Comparison of ENCODE assay signal across 9 cellular contexts in genomic region chr14:71050227-71050823, GRCh38.
DNase-seq lines count a peak whose midpoint lies in the region; ATAC-seq and TF ChIP-seq lines count a peak whose summit lies in the region.
"Had no signal": no experiment of that assay in that cellular context is flagged by ENCODE, and none has a peak within 500 bp of the region (broad histone marks: within the 10 kb centered on the region; RNA-seq: fewer than 3 reads in every experiment).

No MANE protein-coding gene starts in this region.

- H3K4me1 ChIP-seq in cardiac muscle cell (ENCODE audit: low read depth) (no peaks in the 10 kb centered on the region), OCI-LY7 (ENCODE audit: insufficient read depth, low read length, poor library complexity, severe bottlenecking) (no peaks in the 10 kb centered on the region), testis (no peaks in the 10 kb centered on the region)

- intact Hi-C loops in cardiac septum (cut with DNase I) (no loop called here), OCI-LY7 (cut with micrococcal nuclease; ENCODE audit: unreplicated experiment) (no loop called here), testis (cut with DNase I; ENCODE audit: low total_unique reads) (no loop called here)

- H3K4me2 ChIP-seq in OCI-LY7 (ENCODE audit: low read length): no peak overlapping the region

- H3K9me3 Mint-ChIP-seq in type B pancreatic cell: no peaks in the 10 kb centered on the region

- no peak overlapping the region for H2AFZ ChIP-seq in OCI-LY7 (ENCODE audit: low read length)

- DNase-seq in cardiac muscle cell (ENCODE audit: low read depth in 1 of 2, low spot score in 1 of 2) (peak in 1 of 2 donors; percentile 27), cardiac septum (ENCODE audit: low spot score) (no peak), OCI-LY7 (ENCODE audit: low spot score) (peak; percentile 21), fibroblast of peridontal ligament (ENCODE audit: extremely low read depth) (peak; percentile 27), type B pancreatic cell (ENCODE audit: extremely low spot score, unreplicated experiment) (no peak), testis (no peak), occipital lobe (lab: John Stamatoyannopoulos, UW) (no peak)

- no peak for ATAC-seq in GM19324 (IDR thresholded peaks at IDR 0.05; ENCODE audit: low FRiP score, unreplicated experiment)

- peaks cover 78% of the 10 kb centered on the region for H3K36me3 ChIP-seq in cardiac muscle cell
- peaks cover 27% of the 10 kb centered on the region for H3K36me3 ChIP-seq in OCI-LY7 (ENCODE audit: insufficient read depth, low read length)
- no peaks in the 10 kb centered on the region for H3K36me3 ChIP-seq in testis (ENCODE audit: low read depth, missing control alignments)

- H4K20me1 ChIP-seq in OCI-LY7 (ENCODE audit: insufficient read depth, low read length): no peaks in the 10 kb centered on the region

- peaks cover 16% of the 10 kb centered on the region for H3K36me3 Mint-ChIP-seq in type B pancreatic cell

- no peaks in the 10 kb centered on the region for H3K79me2 ChIP-seq in OCI-LY7 (ENCODE audit: insufficient read depth, low read depth, low read length)

- H3K27me3 ChIP-seq in cardiac muscle cell: no peaks in the 10 kb centered on the region
- no peaks in the 10 kb centered on the region for H3K27me3 ChIP-seq in testis

- no peak overlapping the region for H3K27ac Mint-ChIP-seq in type B pancreatic cell

- H3K9me2 ChIP-seq in OCI-LY7 (ENCODE audit: insufficient read depth, low read length): no peaks in the 10 kb centered on the region

- TF ChIP-seq POLR2A in testis (IDR thresholded peaks at IDR 0.05): no peak

- no TSS peak for BruUV-seq in OCI-LY7 (replicated peaks; lab: Mats Ljungman, UMichigan)

- WGBS in testis, 2 donors: 96 to 98% methylated on average over 2 of the region's 2 CpGs

- H3K4me3 ChIP-seq in cardiac muscle cell (no peak overlapping the region), OCI-LY7 (ENCODE audit: low read depth, low read length, poor library complexity, severe bottlenecking) (no peak overlapping the region), testis (no peak overlapping the region)
- H3K4me3 ChIP-seq: skin epidermis had no signal

- H3K9me3 ChIP-seq in cardiac muscle cell (ENCODE audit: low read depth): no peaks in the 10 kb centered on the region
- H3K9me3 ChIP-seq in OCI-LY7 (ENCODE audit: low read length): no peaks in the 10 kb centered on the region
- no peaks in the 10 kb centered on the region for H3K9me3 ChIP-seq in testis

- CTCF ChIA-PET in OCI-LY7 (lab: Charles Lee; ENCODE audit: unreplicated experiment): interaction anchor here (1.0 kb wide), 1 partner anchor 11 kb away, joined by 3 read pairs; no protein-coding TSS in a partner anchor

- TF ChIP-seq CTCF in cardiac muscle cell (IDR thresholded peaks at IDR 0.05; ENCODE audit: low read depth, low read length) (peak; percentile 41), OCI-LY7 (conservative IDR thresholded peaks at IDR 0.05; ENCODE audit: low read length) (peak; percentile 73), type B pancreatic cell (conservative IDR thresholded peaks at IDR 0.05) (peak; percentile 74), testis (IDR thresholded peaks at IDR 0.05) (peak in 1 of 3 experiments; percentile 36)

- H3K27ac ChIP-seq in cardiac muscle cell (no peak overlapping the region), OCI-LY7 (ENCODE audit: low read depth, low read length, poor library complexity, severe bottlenecking) (no peak overlapping the region), testis (no peak overlapping the region)
- H3K27ac ChIP-seq: skin epidermis had no signal

- H3K4me1 Mint-ChIP-seq in type B pancreatic cell (ENCODE audit: unreplicated experiment): no peaks in the 10 kb centered on the region

- no peak overlapping the region for H3K4me3 Mint-ChIP-seq in type B pancreatic cell

- no peaks in the 10 kb centered on the region for H3K27me3 Mint-ChIP-seq in type B pancreatic cell

- POLR2A ChIA-PET in OCI-LY7 (lab: Charles Lee): interaction anchor here (1.0 kb wide), 1 partner anchor 11 kb away, joined by 3 read pairs; no protein-coding TSS in a partner anchor

Comparison
In these comparisons a context has a peak if more than half of its experiments do, and no peak if none do; other contexts are left out.
1. DNase-seq: peak in OCI-LY7 (single experiment) and fibroblast of peridontal ligament (single experiment); none in cardiac septum (single experiment), type B pancreatic cell (single experiment), testis (single experiment) and occipital lobe (single experiment).